Comparison of ENCODE assay signal across 32 cellular contexts in the genomic region with DNA sequence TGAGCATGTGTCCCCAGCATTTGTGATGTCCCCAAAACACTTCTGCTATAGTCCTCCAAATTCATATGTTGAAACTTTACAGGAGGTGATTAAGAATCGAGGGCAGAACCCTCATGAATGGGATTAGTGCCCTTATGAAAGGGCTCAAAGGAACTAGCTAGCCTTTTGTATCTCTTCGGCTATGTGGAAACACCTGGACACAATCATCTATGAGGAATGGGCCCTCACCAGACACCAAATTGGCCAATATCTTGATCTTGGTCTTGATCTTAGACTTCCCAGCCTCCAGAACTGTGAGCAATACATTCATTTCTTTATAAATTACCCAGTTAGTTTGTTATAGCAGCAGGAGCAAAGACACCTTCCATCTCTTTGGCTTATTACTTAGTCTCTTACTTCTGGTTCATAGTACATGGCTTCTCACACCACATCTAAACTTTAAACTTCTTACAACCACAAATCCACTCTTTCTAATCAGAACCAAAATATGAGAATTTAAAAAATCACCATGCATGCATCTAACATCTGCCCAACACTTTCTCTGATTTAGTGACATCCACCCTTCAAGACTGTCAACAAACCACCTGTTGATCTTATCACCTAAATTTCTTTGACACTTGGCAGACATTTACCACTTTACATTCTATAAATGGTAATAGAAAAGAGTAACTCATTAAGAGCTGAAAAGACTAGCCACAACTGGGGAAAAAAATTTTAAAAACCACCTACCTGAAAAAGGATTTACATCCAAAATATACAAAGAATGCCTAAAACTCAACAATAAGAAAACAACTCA. TPM values are rescaled to one million over a fixed set of nuclear protein-coding genes. Genes with fewer than 3 reads are reported as not detected.
"Had no signal": no experiment of that assay in that cellular context is flagged by ENCODE, and none has a peak within 500 bp of the region (broad histone marks: within the 10 kb centered on the region; RNA-seq: fewer than 3 reads in every experiment).

No MANE protein-coding gene starts in this region.

- H3K4me1 ChIP-seq: parathyroid adenoma, psoas muscle, right lobe of liver, sigmoid colon, stomach, thyroid gland, tibial nerve, upper lobe of right lung, uterus had no signal

- H3K9ac ChIP-seq: neural progenitor cell, parathyroid adenoma had no signal

- ATAC-seq: naive thymus-derived CD4-positive, alpha-beta T cell; natural killer cell; psoas muscle; right cardiac atrium; right lobe of liver; stimulated activated effector memory CD8-positive, alpha-beta T cell treated with anti-CD3 and anti-CD28 coated beads, Interleukin-12 subunit alpha, Interleukin-12 subunit beta, amount 100 ng/mL, for 72 hours; stimulated activated naive B cell treated with anti-CD40 and anti-IgM and Interleukin-4, amounts not matched to agents 10 μg/mL and 1 μg/mL and 100 μg/mL, for 72 hours; upper lobe of right lung had no signal

- H3K79me2 ChIP-seq: parathyroid adenoma had no signal

- H3K27ac ChIP-seq: neural progenitor cell, ovary, parathyroid adenoma, psoas muscle, right lobe of liver, sigmoid colon, skin epidermis, spleen, stomach, thoracic aorta, thyroid gland, tibial nerve, upper lobe of right lung, uterus had no signal

- H3K9me3 ChIP-seq: ovary, psoas muscle, right lobe of liver, sigmoid colon, spleen, stomach, thoracic aorta, thyroid gland, tibial nerve, upper lobe of right lung, uterus had no signal

- H2AFZ ChIP-seq: neural progenitor cell, parathyroid adenoma had no signal

- H3K36me3 ChIP-seq: neural progenitor cell, ovary, right lobe of liver, sigmoid colon, spleen, stomach, thoracic aorta, thyroid gland, tibial nerve, upper lobe of right lung, uterus had no signal

- DNase-seq: naive thymus-derived CD4-positive, alpha-beta T cell; natural killer cell; occipital lobe; ovary; posterior cingulate gyrus; psoas muscle; right cardiac atrium; right lobe of liver; sigmoid colon; spleen; stimulated activated CD4-positive, alpha-beta T cell treated with anti-CD3 and anti-CD28 coated beads, Interleukin-12 subunit alpha, Interleukin-12 subunit beta, amount 100 ng/mL, for 4 hours; stimulated activated CD4-positive, alpha-beta T cell treated with anti-CD3 and anti-CD28 coated beads, Interleukin-1b, Interleukin-23, amount 100 ng/mL, for 48 hours; stimulated activated CD4-positive, alpha-beta T cell treated with anti-CD3 and anti-CD28 coated beads, Interleukin-4, amount 100 ng/mL, for 24 hours; stimulated activated naive B cell treated with anti-CD40 and anti-IgM and Interleukin-4, amounts not matched to agents 10 μg/mL and 1 μg/mL and 100 μg/mL, for 72 hours; stimulated activated naive CD4-positive, alpha-beta T cell treated with Interleukin-2 at 50 U/mL for 16 hours; stomach; thyroid gland; upper lobe of right lung; uterus had no signal

- H3K4me3 ChIP-seq: neural progenitor cell, ovary, psoas muscle, right lobe of liver, sigmoid colon, skin epidermis, smooth muscle cell, spleen, stomach, thoracic aorta, thyroid gland, tibial nerve, upper lobe of right lung, uterus had no signal

- H3K4me2 ChIP-seq: neural progenitor cell, smooth muscle cell had no signal

- H3K27me3 ChIP-seq: neural progenitor cell, ovary, right lobe of liver, sigmoid colon, spleen, stomach, thyroid gland, tibial nerve, upper lobe of right lung, uterus had no signal

RNA-seq across cellular contexts. Expression of gene SERPINE3, which starts 6.7 kb away (rescaled TPM):
- total RNA-seq: naive thymus-derived CD4-positive, alpha-beta T cell; natural killer cell; osteoblast; progenitor cell of endocrine pancreas; psoas muscle; renal cortical epithelial cell; right cardiac atrium; right lobe of liver; smooth muscle cell; subcutaneous adipose tissue; thyroid gland; upper lobe of right lung had no signal
- polyA plus RNA-seq: naive thymus-derived CD4-positive, alpha-beta T cell; neural cell; ovary; right cardiac atrium; sigmoid colon; smooth muscle cell; spleen; stomach; urinary bladder had no signal
